1 cellular context compared by ENCODE assay signal in the genomic region with DNA sequence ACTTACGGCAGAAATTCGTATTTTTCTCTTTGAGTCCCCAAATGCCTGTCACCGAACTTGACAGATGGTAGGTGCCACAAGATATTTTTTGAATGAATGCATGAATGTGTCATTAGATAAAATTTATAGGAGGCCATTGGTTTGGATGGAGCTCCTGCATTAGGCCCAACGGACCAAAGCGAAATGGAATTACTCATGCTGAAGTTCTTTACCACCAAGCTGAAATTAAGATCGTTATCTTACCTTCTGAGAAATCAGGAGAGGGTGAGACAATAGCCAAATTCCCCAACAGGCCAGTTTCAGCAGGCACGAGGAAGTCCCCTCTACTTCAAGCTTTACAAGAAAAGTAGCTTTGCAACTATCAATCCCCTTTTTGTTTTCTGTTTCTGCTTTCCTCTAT.
TF ChIP-seq lines count a peak whose summit lies in the region.

No MANE protein-coding gene starts in this region.

TF ChIP-seq in GM23338, 12 proteins besides CTCF, POLR2A, EP300 and RAD21 (continued from another document):
- TF ChIP-seq, protein P1, sequence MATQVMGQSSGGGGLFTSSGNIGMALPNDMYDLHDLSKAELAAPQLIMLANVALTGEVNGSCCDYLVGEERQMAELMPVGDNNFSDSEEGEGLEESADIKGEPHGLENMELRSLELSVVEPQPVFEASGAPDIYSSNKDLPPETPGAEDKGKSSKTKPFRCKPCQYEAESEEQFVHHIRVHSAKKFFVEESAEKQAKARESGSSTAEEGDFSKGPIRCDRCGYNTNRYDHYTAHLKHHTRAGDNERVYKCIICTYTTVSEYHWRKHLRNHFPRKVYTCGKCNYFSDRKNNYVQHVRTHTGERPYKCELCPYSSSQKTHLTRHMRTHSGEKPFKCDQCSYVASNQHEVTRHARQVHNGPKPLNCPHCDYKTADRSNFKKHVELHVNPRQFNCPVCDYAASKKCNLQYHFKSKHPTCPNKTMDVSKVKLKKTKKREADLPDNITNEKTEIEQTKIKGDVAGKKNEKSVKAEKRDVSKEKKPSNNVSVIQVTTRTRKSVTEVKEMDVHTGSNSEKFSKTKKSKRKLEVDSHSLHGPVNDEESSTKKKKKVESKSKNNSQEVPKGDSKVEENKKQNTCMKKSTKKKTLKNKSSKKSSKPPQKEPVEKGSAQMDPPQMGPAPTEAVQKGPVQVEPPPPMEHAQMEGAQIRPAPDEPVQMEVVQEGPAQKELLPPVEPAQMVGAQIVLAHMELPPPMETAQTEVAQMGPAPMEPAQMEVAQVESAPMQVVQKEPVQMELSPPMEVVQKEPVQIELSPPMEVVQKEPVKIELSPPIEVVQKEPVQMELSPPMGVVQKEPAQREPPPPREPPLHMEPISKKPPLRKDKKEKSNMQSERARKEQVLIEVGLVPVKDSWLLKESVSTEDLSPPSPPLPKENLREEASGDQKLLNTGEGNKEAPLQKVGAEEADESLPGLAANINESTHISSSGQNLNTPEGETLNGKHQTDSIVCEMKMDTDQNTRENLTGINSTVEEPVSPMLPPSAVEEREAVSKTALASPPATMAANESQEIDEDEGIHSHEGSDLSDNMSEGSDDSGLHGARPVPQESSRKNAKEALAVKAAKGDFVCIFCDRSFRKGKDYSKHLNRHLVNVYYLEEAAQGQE (IDR thresholded peaks at IDR 0.05; ENCODE audit: unreplicated experiment): no peak
- no peak for TF ChIP-seq POLR2AphosphoS5 (IDR thresholded peaks at IDR 0.05; ENCODE audit: low read depth)
- TF ChIP-seq CREB1 (CRISPR knock-in tag; IDR thresholded peaks at IDR 0.05; ENCODE audit: low read depth): no peak
- TF ChIP-seq, protein P2, sequence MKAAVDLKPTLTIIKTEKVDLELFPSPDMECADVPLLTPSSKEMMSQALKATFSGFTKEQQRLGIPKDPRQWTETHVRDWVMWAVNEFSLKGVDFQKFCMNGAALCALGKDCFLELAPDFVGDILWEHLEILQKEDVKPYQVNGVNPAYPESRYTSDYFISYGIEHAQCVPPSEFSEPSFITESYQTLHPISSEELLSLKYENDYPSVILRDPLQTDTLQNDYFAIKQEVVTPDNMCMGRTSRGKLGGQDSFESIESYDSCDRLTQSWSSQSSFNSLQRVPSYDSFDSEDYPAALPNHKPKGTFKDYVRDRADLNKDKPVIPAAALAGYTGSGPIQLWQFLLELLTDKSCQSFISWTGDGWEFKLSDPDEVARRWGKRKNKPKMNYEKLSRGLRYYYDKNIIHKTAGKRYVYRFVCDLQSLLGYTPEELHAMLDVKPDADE (IDR thresholded peaks at IDR 0.05): no peak
- no peak for TF ChIP-seq EZH2phosphoT487 (IDR thresholded peaks at IDR 0.05; ENCODE audit: unreplicated experiment)
- TF ChIP-seq ZNF114 (CRISPR knock-in tag; IDR thresholded peaks at IDR 0.05): no peak
- no peak for TF ChIP-seq STAT1 (IDR thresholded peaks at IDR 0.05; ENCODE audit: unreplicated experiment)
- no peak for TF ChIP-seq ZNF331 (CRISPR knock-in tag; IDR thresholded peaks at IDR 0.05; ENCODE audit: low read depth)
